ENCODE assay signal across 16 cellular contexts in genomic region chrX:148424570-148424969, GRCh38.
DNase-seq lines count a peak whose midpoint lies in the region; ATAC-seq lines count a peak whose summit lies in the region.
"Had no signal": no experiment of that assay in that cellular context is flagged by ENCODE, and none has a peak within 500 bp of the region (broad histone marks: within the 10 kb centered on the region; RNA-seq: fewer than 3 reads in every experiment).

No MANE protein-coding gene starts in this region.

- no peak overlapping the region for H3K4me3 Mint-ChIP-seq in activated CD4-positive, alpha-beta T cell treated with anti-CD3 and anti-CD28 coated beads for 36 hours
- no peak overlapping the region for H3K4me3 Mint-ChIP-seq in activated T-cell treated with anti-CD3 and anti-CD28 coated beads, Interleukin-2, amount 50 U/mL, for 4 hours
- H3K4me3 Mint-ChIP-seq in activated T-cell treated with anti-CD3 and anti-CD28 coated beads, Interleukin-2, amount 50 U/mL, for 72 hours: no peak overlapping the region
- H3K4me3 Mint-ChIP-seq in activated naive CD8-positive, alpha-beta T cell treated with anti-CD3 and anti-CD28 coated beads, Interleukin-2, amount 50 U/mL, for 24 hours: no peak overlapping the region
- H3K4me3 Mint-ChIP-seq: B cell; CD4-positive, CD25-positive, alpha-beta regulatory T cell; CD8-positive, alpha-beta T cell; HFFc6 had no signal

- no peak overlapping the region for H3K27ac Mint-ChIP-seq in activated CD4-positive, alpha-beta T cell treated with anti-CD3 and anti-CD28 coated beads for 36 hours
- no peak overlapping the region for H3K27ac Mint-ChIP-seq in activated T-cell treated with anti-CD3 and anti-CD28 coated beads, Interleukin-2, amount 50 U/mL, for 72 hours
- peak overlapping the region; percentile 80 for H3K27ac Mint-ChIP-seq in activated naive CD8-positive, alpha-beta T cell treated with anti-CD3 and anti-CD28 coated beads, Interleukin-2, amount 50 U/mL, for 24 hours
- H3K27ac Mint-ChIP-seq: B cell; CD4-positive, CD25-positive, alpha-beta regulatory T cell; CD8-positive, alpha-beta T cell; HFFc6 had no signal

- peak; percentile 63 for ATAC-seq in activated CD4-positive, alpha-beta T cell treated with anti-CD3 and anti-CD28 coated beads for 36 hours
- peak; percentile 48 to 69 for ATAC-seq in activated T-cell treated with anti-CD3 and anti-CD28 coated beads, Interleukin-2, amount 50 U/mL, for 4 hours
- ATAC-seq in activated T-cell treated with anti-CD3 and anti-CD28 coated beads, Interleukin-2, amount 50 U/mL, for 72 hours (replicated peaks in 1 of 2): peak; percentile 21 to 57
- no peak for ATAC-seq in activated naive CD8-positive, alpha-beta T cell treated with anti-CD3 and anti-CD28 coated beads, Interleukin-2, amount 50 U/mL, for 24 hours
- ATAC-seq: CD8-positive, alpha-beta T cell had no signal

- intact Hi-C loops in activated CD4-positive, alpha-beta T cell treated with anti-CD3 and anti-CD28 coated beads for 36 hours (cut with DNase I, micrococcal nuclease): loop anchor here in 1 of 2 experiments (5.0 kb wide), 1 partner anchor 42 kb away; no protein-coding TSS in a partner anchor

- H3K9me3 Mint-ChIP-seq in activated CD4-positive, alpha-beta T cell treated with anti-CD3 and anti-CD28 coated beads for 36 hours (ENCODE audit: low read depth): peaks cover 1% of the 10 kb centered on the region
- no peaks in the 10 kb centered on the region for H3K9me3 Mint-ChIP-seq in activated T-cell treated with anti-CD3 and anti-CD28 coated beads, Interleukin-2, amount 50 U/mL, for 4 hours
- peaks cover 1 to 6% of the 10 kb centered on the region in 2 donors for H3K9me3 Mint-ChIP-seq in activated T-cell treated with anti-CD3 and anti-CD28 coated beads, Interleukin-2, amount 50 U/mL, for 72 hours
- H3K9me3 Mint-ChIP-seq in activated naive CD8-positive, alpha-beta T cell treated with anti-CD3 and anti-CD28 coated beads, Interleukin-2, amount 50 U/mL, for 24 hours: peaks cover 5% of the 10 kb centered on the region
- H3K9me3 Mint-ChIP-seq: CD8-positive, alpha-beta T cell had no signal

- no peak for DNase-seq in activated CD4-positive, alpha-beta T cell treated with anti-CD3 and anti-CD28 coated beads for 36 hours
- no peak for DNase-seq in activated CD4-positive, alpha-beta T cell treated with anti-CD3 and anti-CD28 coated beads, Interleukin-2, amount 50 U/mL, for 48 hours
- no peak for DNase-seq in activated T-cell treated with anti-CD3 and anti-CD28 coated beads, Interleukin-2, amount 50 U/mL, for 4 hours
- DNase-seq in activated T-cell treated with anti-CD3 and anti-CD28 coated beads for 4 hours: no peak
- no peak for DNase-seq in activated T-cell treated with anti-CD3 and anti-CD28 coated beads, Interleukin-2, amount 50 U/mL, for 72 hours
- no peak for DNase-seq in activated naive CD8-positive, alpha-beta T cell treated with anti-CD3 and anti-CD28 coated beads, Interleukin-2, amount 50 U/mL, for 24 hours
- DNase-seq in hippocampal formation (lab: John Stamatoyannopoulos, UW): no peak
- no peak for DNase-seq in cortex of kidney (lab: John Stamatoyannopoulos, UW)
- DNase-seq: Caco-2; CD4-positive, CD25-positive, alpha-beta regulatory T cell; CD8-positive, alpha-beta T cell; DMS153; DND-41; GOT3; HFFc6 had no signal

- no peaks in the 10 kb centered on the region for H3K36me3 Mint-ChIP-seq in activated CD4-positive, alpha-beta T cell treated with anti-CD3 and anti-CD28 coated beads for 36 hours (ENCODE audit: low read depth)
- no peaks in the 10 kb centered on the region for H3K36me3 Mint-ChIP-seq in activated T-cell treated with anti-CD3 and anti-CD28 coated beads, Interleukin-2, amount 50 U/mL, for 4 hours (ENCODE audit: insufficient read depth)
- H3K36me3 Mint-ChIP-seq in activated T-cell treated with anti-CD3 and anti-CD28 coated beads, Interleukin-2, amount 50 U/mL, for 72 hours (ENCODE audit: insufficient read depth in 2 of 2): no peaks in the 10 kb centered on the region
- no peaks in the 10 kb centered on the region for H3K36me3 Mint-ChIP-seq in activated naive CD8-positive, alpha-beta T cell treated with anti-CD3 and anti-CD28 coated beads, Interleukin-2, amount 50 U/mL, for 24 hours (ENCODE audit: low read depth)
- H3K36me3 Mint-ChIP-seq: CD4-positive, CD25-positive, alpha-beta regulatory T cell; CD8-positive, alpha-beta T cell had no signal

- peaks cover 18% of the 10 kb centered on the region for H3K4me1 Mint-ChIP-seq in activated CD4-positive, alpha-beta T cell treated with anti-CD3 and anti-CD28 coated beads for 36 hours
- H3K4me1 Mint-ChIP-seq in activated T-cell treated with anti-CD3 and anti-CD28 coated beads, Interleukin-2, amount 50 U/mL, for 4 hours (ENCODE audit: low read depth): peaks cover 10% of the 10 kb centered on the region
- peaks cover 21% of the 10 kb centered on the region for H3K4me1 Mint-ChIP-seq in activated T-cell treated with anti-CD3 and anti-CD28 coated beads, Interleukin-2, amount 50 U/mL, for 72 hours (ENCODE audit: low read depth)
- peaks cover 30% of the 10 kb centered on the region for H3K4me1 Mint-ChIP-seq in activated naive CD8-positive, alpha-beta T cell treated with anti-CD3 and anti-CD28 coated beads, Interleukin-2, amount 50 U/mL, for 24 hours
- H3K4me1 Mint-ChIP-seq: B cell; CD4-positive, CD25-positive, alpha-beta regulatory T cell had no signal

- H3K27me3 Mint-ChIP-seq in activated CD4-positive, alpha-beta T cell treated with anti-CD3 and anti-CD28 coated beads for 36 hours: no peaks in the 10 kb centered on the region
- H3K27me3 Mint-ChIP-seq in activated T-cell treated with anti-CD3 and anti-CD28 coated beads, Interleukin-2, amount 50 U/mL, for 4 hours (ENCODE audit: low read depth): no peaks in the 10 kb centered on the region
- peaks cover 26% of the 10 kb centered on the region for H3K27me3 Mint-ChIP-seq in activated T-cell treated with anti-CD3 and anti-CD28 coated beads, Interleukin-2, amount 50 U/mL, for 72 hours (ENCODE audit: low read depth)
- H3K27me3 Mint-ChIP-seq in activated naive CD8-positive, alpha-beta T cell treated with anti-CD3 and anti-CD28 coated beads, Interleukin-2, amount 50 U/mL, for 24 hours: no peaks in the 10 kb centered on the region
- H3K27me3 Mint-ChIP-seq: B cell had no signal

- CTCF ChIA-PET in activated CD4-positive, alpha-beta T cell treated with anti-CD3 and anti-CD28 coated beads for 36 hours (lab: Charles Lee): no interaction called here

- POLR2A ChIA-PET in activated CD4-positive, alpha-beta T cell treated with anti-CD3 and anti-CD28 coated beads for 36 hours (lab: Charles Lee): no interaction called here
